12 cellular contexts compared by ENCODE assay signal in genomic region chr4:73964862-73965611, GRCh38. TPM values are rescaled to one million over a fixed set of nuclear protein-coding genes. Genes with fewer than 3 reads are reported as not detected.
A peak's percentile ranks its signal among the peaks of the same experiment; 100 is the strongest.
DNase-seq lines count a peak whose midpoint lies in the region; ATAC-seq and TF ChIP-seq lines count a peak whose summit lies in the region.
"Had no signal": no experiment of that assay in that cellular context is flagged by ENCODE, and none has a peak within 500 bp of the region (broad histone marks: within the 10 kb centered on the region; RNA-seq: fewer than 3 reads in every experiment).

No MANE protein-coding gene starts in this region.

- H3K4me3 ChIP-seq in GM23248 = no peak overlapping the region
- H3K4me3 ChIP-seq in OCI-LY7 (ENCODE audit: low read depth, low read length, poor library complexity, severe bottlenecking) = no peak overlapping the region
- H3K4me3 ChIP-seq in foreskin fibroblast (ENCODE audit: low read depth in 1 of 2, low read length in 2 of 2) = no peak overlapping the region
- no peak overlapping the region for H3K4me3 ChIP-seq in retinal pigment epithelial cell (ENCODE audit: low read length)
- H3K4me3 ChIP-seq: esophagus squamous epithelium had no signal

- no peaks in the 10 kb centered on the region for H3K27me3 ChIP-seq in GM23248 (replicated peaks; ENCODE audit: insufficient read depth)

- H3K36me3 ChIP-seq in GM23248 (ENCODE audit: low read depth) = no peaks in the 10 kb centered on the region
- no peaks in the 10 kb centered on the region for H3K36me3 ChIP-seq in OCI-LY7 (ENCODE audit: insufficient read depth, low read length)
- H3K36me3 ChIP-seq: esophagus squamous epithelium had no signal

- no peaks in the 10 kb centered on the region for H3F3A ChIP-seq in GM23248 (ENCODE audit: insufficient read depth)

- no peak for TF ChIP-seq POLR2A in GM18505 (IDR thresholded peaks at IDR 0.05; ENCODE audit: borderline replicate concordance, extremely low read depth, insufficient read depth, insufficient read length)

- in situ Hi-C loops in GM23248 (cut with MboI) = no loop called here

- CTCF ChIA-PET in OCI-LY7 (lab: Charles Lee; ENCODE audit: unreplicated experiment) = no interaction called here

- DNase-seq in GM23248 (peak; percentile 37), OCI-LY7 (ENCODE audit: low spot score) (no peak), foreskin fibroblast (no peak), retinal pigment epithelial cell (ENCODE audit: low read depth) (no peak)
- DNase-seq: esophagus squamous epithelium, NCI-H1436 treated with DMSO at 0.1 percent for 48 hours had no signal

- H3K27ac ChIP-seq in GM23248 = no peak overlapping the region
- no peak overlapping the region for H3K27ac ChIP-seq in OCI-LY7 (ENCODE audit: low read depth, low read length, poor library complexity, severe bottlenecking)
- H3K27ac ChIP-seq: esophagus squamous epithelium, parathyroid adenoma had no signal

- 44 to 46% methylated on average over 7 of the region's 7 CpGs for WGBS in GM23248 (ENCODE audit: low coverage in 1 of 2, low lambda C conversion rate in 2 of 2, missing lambda C conversion rate in 2 of 2), 2 experiments

- intact Hi-C loops in OCI-LY7 (cut with micrococcal nuclease; ENCODE audit: unreplicated experiment) = no loop called here

- POLR2A ChIA-PET in OCI-LY7 (lab: Charles Lee) = interaction anchor here (0.5 kb wide), 1 partner anchor 90 kb away, joined by 4 read pairs; no protein-coding TSS in a partner anchor

- H3K9me2 ChIP-seq in GM23248 (ENCODE audit: insufficient read depth) = no peaks in the 10 kb centered on the region
- H3K9me2 ChIP-seq in OCI-LY7 (ENCODE audit: insufficient read depth, low read length) = no peaks in the 10 kb centered on the region

- H2AFZ ChIP-seq in GM23248 (no peak overlapping the region), OCI-LY7 (ENCODE audit: low read length) (no peak overlapping the region)
- H2AFZ ChIP-seq: parathyroid adenoma had no signal

- no peaks in the 10 kb centered on the region for H3K79me2 ChIP-seq in GM23248 (ENCODE audit: insufficient read depth)
- H3K79me2 ChIP-seq in OCI-LY7 (ENCODE audit: insufficient read depth, low read depth, low read length) = no peaks in the 10 kb centered on the region
- H3K79me2 ChIP-seq: parathyroid adenoma had no signal

- no peak overlapping the region for H3K4me2 ChIP-seq in GM23248 (ENCODE audit: unreplicated experiment)
- H3K4me2 ChIP-seq in OCI-LY7 (ENCODE audit: low read length) = no peak overlapping the region

- ATAC-seq in HG02870 (IDR thresholded peaks at IDR 0.05; ENCODE audit: unreplicated experiment) (no peak), GM21737 (IDR thresholded peaks at IDR 0.05; ENCODE audit: unreplicated experiment) (no peak), GM18505 (IDR thresholded peaks at IDR 0.05; ENCODE audit: unreplicated experiment) (no peak)

- H4K20me1 ChIP-seq in GM23248 (ENCODE audit: insufficient read depth) (no peaks in the 10 kb centered on the region; the same call in 1 of the 2 replicates), OCI-LY7 (ENCODE audit: insufficient read depth, low read length) (no peaks in the 10 kb centered on the region)

- 0 out of 2 replicates have a peak, but pooled peaks have one; percentile 23 for TF ChIP-seq CTCF in OCI-LY7 (conservative IDR thresholded peaks at IDR 0.05; ENCODE audit: low read length)
- TF ChIP-seq CTCF in foreskin fibroblast (IDR thresholded peaks at IDR 0.05; ENCODE audit: low read depth, low read length) = peak; percentile 14
- TF ChIP-seq CTCF in retinal pigment epithelial cell (conservative IDR thresholded peaks at IDR 0.05; ENCODE audit: low read depth, low read length) = peak; percentile 54

- BruUV-seq in OCI-LY7 (replicated peaks; lab: Mats Ljungman, UMichigan) = no TSS peak

- H3K9ac ChIP-seq in GM23248 = no peak overlapping the region
- H3K9ac ChIP-seq: parathyroid adenoma had no signal

- no peaks in the 10 kb centered on the region for H3K4me1 ChIP-seq in GM23248 (ENCODE audit: insufficient read depth)
- no peaks in the 10 kb centered on the region for H3K4me1 ChIP-seq in OCI-LY7 (ENCODE audit: insufficient read depth, low read length, poor library complexity, severe bottlenecking)
- H3K4me1 ChIP-seq: esophagus squamous epithelium, parathyroid adenoma had no signal

- H3K9me3 ChIP-seq in GM23248 (ENCODE audit: low read depth) (no peaks in the 10 kb centered on the region), OCI-LY7 (ENCODE audit: low read length) (no peaks in the 10 kb centered on the region)

RNA-seq across cellular contexts. Expression of gene PF4, which starts 16.8 kb away (rescaled TPM):
- total RNA-seq in GM23248 (2014; rRNA removed; shearing (Covaris generic)) = not detected in 2 replicates
- not detected in 2 replicates for polyA plus RNA-seq in GM23248 (2016; fragmentation: Nextera tagmentation; extraction: Ambion mirVana)
- not detected in 2 replicates for total RNA-seq in OCI-LY7 (2014; rRNA removed; shearing (Covaris generic))
- total RNA-seq in OCI-LY7 (2022) = not detected in 2 replicates
- total RNA-seq: activated T-helper 2 cell treated with anti-CD3 and anti-CD28 coated beads, Interferon-gamma antibody, Interleukin-2, Interleukin-4, amounts not matched to agents 10 μg/mL and 5 μg/mL and 100 μg/mL, durations not matched to agents 14 hours and 24 hours and 36 hours; esophagus squamous epithelium; T-helper 1 cell treated with Interleukin-12 subunit alpha and Interleukin-12 subunit beta and Interleukin-4 antibody, amounts not matched to agents 30 ng/mL and 1 ng/mL, for 36 hours had no signal

RNA-seq across cellular contexts. Expression of gene PPBP, which starts 23.0 kb away (rescaled TPM):
- not detected in 2 replicates for total RNA-seq in GM23248 (2014; rRNA removed; shearing (Covaris generic))
- polyA plus RNA-seq in GM23248 (2016; fragmentation: Nextera tagmentation; extraction: Ambion mirVana) = not detected in 2 replicates
- not detected in 2 replicates for total RNA-seq in OCI-LY7 (2014; rRNA removed; shearing (Covaris generic))
- not detected in 2 replicates for total RNA-seq in OCI-LY7 (2022)
- total RNA-seq: activated T-helper 2 cell treated with anti-CD3 and anti-CD28 coated beads, Interferon-gamma antibody, Interleukin-2, Interleukin-4, amounts not matched to agents 10 μg/mL and 5 μg/mL and 100 μg/mL, durations not matched to agents 14 hours and 24 hours and 36 hours; T-helper 1 cell treated with Interleukin-12 subunit alpha and Interleukin-12 subunit beta and Interleukin-4 antibody, amounts not matched to agents 30 ng/mL and 1 ng/mL, for 36 hours had no signal

RNA-seq across cellular contexts. Expression of gene CXCL5, which starts 33.4 kb away (rescaled TPM):
- not detected in 2 replicates for total RNA-seq in GM23248 (2014; rRNA removed; shearing (Covaris generic))
- not detected in 2 replicates for polyA plus RNA-seq in GM23248 (2016; fragmentation: Nextera tagmentation; extraction: Ambion mirVana)
- not detected in 2 replicates for total RNA-seq in OCI-LY7 (2014; rRNA removed; shearing (Covaris generic))
- total RNA-seq in OCI-LY7 (2022) = not detected in 2 replicates
- total RNA-seq: activated T-helper 2 cell treated with anti-CD3 and anti-CD28 coated beads, Interferon-gamma antibody, Interleukin-2, Interleukin-4, amounts not matched to agents 10 μg/mL and 5 μg/mL and 100 μg/mL, durations not matched to agents 14 hours and 24 hours and 36 hours; T-helper 1 cell treated with Interleukin-12 subunit alpha and Interleukin-12 subunit beta and Interleukin-4 antibody, amounts not matched to agents 30 ng/mL and 1 ng/mL, for 36 hours had no signal
